ENCODE assay signal across 8 cellular contexts in the genomic region with DNA sequence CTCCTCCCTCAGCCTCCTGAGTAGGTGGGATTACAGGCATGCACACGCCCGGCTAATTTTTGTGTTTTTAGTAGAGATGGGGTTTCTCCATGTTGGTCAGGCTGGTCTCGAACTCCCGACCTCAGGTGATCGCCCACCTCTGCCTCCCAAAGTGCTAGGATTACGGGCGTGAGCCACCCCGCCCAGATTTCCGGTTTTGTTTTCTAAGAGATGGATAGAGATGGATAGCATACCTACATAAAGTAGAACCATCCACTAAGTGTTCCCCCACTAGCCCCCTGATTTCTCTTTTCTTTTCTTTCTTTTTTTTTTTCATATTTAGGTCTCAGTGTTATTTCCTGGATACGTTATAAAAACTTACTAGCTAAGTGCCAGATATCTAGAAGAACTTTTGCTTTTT. TPM values are rescaled to one million over a fixed set of nuclear protein-coding genes. Genes with fewer than 3 reads are reported as not detected.
DNase-seq lines count a peak whose midpoint lies in the region; TF ChIP-seq lines count a peak whose summit lies in the region.

No MANE protein-coding gene starts in this region.

- no peak for DNase-seq in CD8-positive, alpha-beta memory T cell
- DNase-seq in OCI-LY7 (ENCODE audit: low spot score) (no peak), osteocyte (ENCODE audit: extremely low spot score, unreplicated experiment) (no peak), NCI-H1436 treated with DMSO at 0.1 percent for 48 hours (lab: John Stamatoyannopoulos, UW) (no peak), NCI-H2171 treated with DMSO at 0.1 percent for 48 hours (lab: John Stamatoyannopoulos, UW) (no peak), NCI-H1694 (lab: John Stamatoyannopoulos, UW) (no peak), caudate nucleus (lab: John Stamatoyannopoulos, UW) (no peak)

- H4K20me1 ChIP-seq in OCI-LY7 (ENCODE audit: insufficient read depth, low read length) = peaks cover 6% of the 10 kb centered on the region

- no peak overlapping the region for H2AFZ ChIP-seq in OCI-LY7 (ENCODE audit: low read length)

- H3K4me3 Mint-ChIP-seq in CD8-positive, alpha-beta memory T cell = peak overlapping the region; percentile 90 to 98 (median 97)
- H3K4me3 Mint-ChIP-seq in osteocyte (ENCODE audit: unreplicated experiment) = peak overlapping the region; percentile 96

- peaks cover 45 to 66% (median 61%) of the 10 kb centered on the region in 3 donors for H3K4me1 Mint-ChIP-seq in CD8-positive, alpha-beta memory T cell
- H3K4me1 Mint-ChIP-seq in osteocyte (ENCODE audit: unreplicated experiment) = peaks cover 42% of the 10 kb centered on the region

- H3K36me3 ChIP-seq in CD8-positive, alpha-beta memory T cell (ENCODE audit: insufficient read depth, low read length) = no peaks in the 10 kb centered on the region
- H3K36me3 ChIP-seq in OCI-LY7 (ENCODE audit: insufficient read depth, low read length) (peaks cover 10% of the 10 kb centered on the region), endocrine pancreas (ENCODE audit: control insufficient read depth, insufficient read depth, low read length) (no peaks in the 10 kb centered on the region)

- no peaks in the 10 kb centered on the region for H3K9me2 ChIP-seq in OCI-LY7 (ENCODE audit: insufficient read depth, low read length)

- H3K4me1 ChIP-seq in CD8-positive, alpha-beta memory T cell (ENCODE audit: insufficient read depth, low read length) = peaks cover 56% of the 10 kb centered on the region
- H3K4me1 ChIP-seq in OCI-LY7 (ENCODE audit: insufficient read depth, low read length, poor library complexity, severe bottlenecking) (peaks cover 32% of the 10 kb centered on the region), endocrine pancreas (ENCODE audit: control insufficient read depth, insufficient read depth, low read length) (peaks cover 16% of the 10 kb centered on the region)

- peak overlapping the region; percentile 88 for H3K4me2 ChIP-seq in OCI-LY7 (ENCODE audit: low read length)

- POLR2A ChIA-PET in CD8-positive, alpha-beta memory T cell (lab: Charles Lee) = interaction anchor here (0.6 to 3.1 kb wide), 2 partner anchors 37 to 299 kb away, joined by 3 to 19 read pairs; no protein-coding TSS in a partner anchor
- POLR2A ChIA-PET in OCI-LY7 (lab: Charles Lee) = interaction anchor here (0.6 to 1.7 kb wide), 6 partner anchors 8 to 59 kb away, joined by 3 to 6 read pairs (median 4); no protein-coding TSS in a partner anchor

- peaks cover 69% of the 10 kb centered on the region for H3K79me2 ChIP-seq in OCI-LY7 (ENCODE audit: insufficient read depth, low read depth, low read length)

- H3K4me3 ChIP-seq in CD8-positive, alpha-beta memory T cell (ENCODE audit: low read length) = peak overlapping the region; percentile 100
- peak overlapping the region; percentile 99 for H3K4me3 ChIP-seq in OCI-LY7 (ENCODE audit: low read depth, low read length, poor library complexity, severe bottlenecking)
- peak overlapping the region; percentile 91 for H3K4me3 ChIP-seq in endocrine pancreas (ENCODE audit: control insufficient read depth, insufficient read depth, low read length)

- H3K9me3 ChIP-seq in CD8-positive, alpha-beta memory T cell (ENCODE audit: low read length) = no peaks in the 10 kb centered on the region
- H3K9me3 ChIP-seq in OCI-LY7 (ENCODE audit: low read length) (no peaks in the 10 kb centered on the region), endocrine pancreas (ENCODE audit: control insufficient read depth, low read length) (no peaks in the 10 kb centered on the region)

- peak overlapping the region; percentile 43 to 100 (median 98) for H3K27ac Mint-ChIP-seq in CD8-positive, alpha-beta memory T cell
- peak overlapping the region; percentile 100 for H3K27ac Mint-ChIP-seq in osteocyte (ENCODE audit: unreplicated experiment)

- H3K27ac ChIP-seq in CD8-positive, alpha-beta memory T cell (ENCODE audit: low read depth, low read length) = peak overlapping the region; percentile 20
- H3K27ac ChIP-seq in OCI-LY7 (ENCODE audit: low read depth, low read length, poor library complexity, severe bottlenecking) = no peak overlapping the region
- H3K27ac ChIP-seq in caudate nucleus (ENCODE audit: low read depth, low read length) = no peak overlapping the region

- peaks cover 0 to 2% of the 10 kb centered on the region in 2 donors for H3K27me3 Mint-ChIP-seq in CD8-positive, alpha-beta memory T cell
- no peaks in the 10 kb centered on the region for H3K27me3 Mint-ChIP-seq in osteocyte (ENCODE audit: unreplicated experiment)

- intact Hi-C loops in OCI-LY7 (cut with micrococcal nuclease; ENCODE audit: unreplicated experiment) = loop anchor here (2.0 kb wide), 2 partner anchors 51 to 57 kb away; no protein-coding TSS in a partner anchor

- CTCF ChIA-PET in CD8-positive, alpha-beta memory T cell (lab: Charles Lee) = interaction anchor here (1.3 kb wide), 1 partner anchor 37 kb away, joined by 5 read pairs; no protein-coding TSS in a partner anchor
- CTCF ChIA-PET in OCI-LY7 (lab: Charles Lee; ENCODE audit: unreplicated experiment) = interaction anchor here (0.5 kb wide), 1 partner anchor 27 kb away, joined by 3 read pairs; no protein-coding TSS in a partner anchor

- H3K36me3 Mint-ChIP-seq in CD8-positive, alpha-beta memory T cell = peaks cover 0 to 21% (median 0%) of the 10 kb centered on the region in 3 donors
- no peaks in the 10 kb centered on the region for H3K36me3 Mint-ChIP-seq in osteocyte (ENCODE audit: unreplicated experiment)

- no peaks in the 10 kb centered on the region for H3K9me3 Mint-ChIP-seq in CD8-positive, alpha-beta memory T cell
- no peaks in the 10 kb centered on the region for H3K9me3 Mint-ChIP-seq in osteocyte (ENCODE audit: unreplicated experiment)

- no peaks in the 10 kb centered on the region for H3K27me3 ChIP-seq in CD8-positive, alpha-beta memory T cell (ENCODE audit: insufficient read depth, low read length, poor library complexity, severe bottlenecking)
- no peaks in the 10 kb centered on the region for H3K27me3 ChIP-seq in endocrine pancreas (ENCODE audit: control insufficient read depth, insufficient read depth, low read length)

- no TSS peak for BruUV-seq in OCI-LY7 (replicated peaks; lab: Mats Ljungman, UMichigan)

- TF ChIP-seq CTCF in OCI-LY7 (conservative IDR thresholded peaks at IDR 0.05; ENCODE audit: low read length) = no peak
- TF ChIP-seq CTCF in osteocyte (IDR thresholded peaks at IDR 0.05) = no peak

- H3K9ac ChIP-seq in endocrine pancreas (ENCODE audit: control insufficient read depth, insufficient read depth, low read length) = no peak overlapping the region

RNA-seq across cellular contexts. Expression of a gene that starts 2.0 kb away (rescaled TPM):
- total RNA-seq in CD8-positive, alpha-beta memory T cell = 10 to 100 TPM; 71.0 to 72.5 TPM
- 187 TPM for polyA plus RNA-seq in CD8-positive, alpha-beta memory T cell
- 86.0 and 118 TPM in 2 replicates for total RNA-seq in OCI-LY7 (2014; rRNA removed; shearing (Covaris generic))
- total RNA-seq in OCI-LY7 (2022) (115 and 118 TPM in 2 replicates), osteocyte (168 and 179 TPM in 2 replicates)
